Comparison of ENCODE assay signal across 10 cellular contexts in the genomic region with DNA sequence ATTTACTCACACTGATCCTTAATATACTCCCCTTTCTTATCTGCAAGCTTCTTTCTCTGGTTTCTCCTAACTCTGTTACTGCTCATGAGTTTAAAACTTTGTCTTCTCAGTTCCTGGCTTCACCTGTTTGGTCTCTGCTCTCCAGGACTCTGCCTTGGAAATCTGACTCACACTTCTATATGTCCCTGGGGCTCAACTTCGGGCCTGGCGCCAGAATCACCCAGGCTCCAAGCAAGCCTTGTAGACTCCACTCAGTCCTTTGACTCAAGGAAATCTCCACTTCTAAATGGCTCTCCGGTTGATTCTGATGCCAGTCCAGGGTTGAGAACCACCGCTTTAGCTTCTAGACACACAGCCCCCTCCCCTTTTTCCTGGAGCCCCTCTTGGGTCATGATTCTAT. TPM values are rescaled to one million over a fixed set of nuclear protein-coding genes. Genes with fewer than 3 reads are reported as not detected.
DNase-seq lines count a peak whose midpoint lies in the region; TF ChIP-seq lines count a peak whose summit lies in the region.
"Had no signal": no experiment of that assay in that cellular context is flagged by ENCODE, and none has a peak within 500 bp of the region (broad histone marks: within the 10 kb centered on the region; RNA-seq: fewer than 3 reads in every experiment).

No MANE protein-coding gene starts in this region.

- H3K9me3 Mint-ChIP-seq in MCF 10A (ENCODE audit: unreplicated experiment), result no peaks in the 10 kb centered on the region

- H3K4me1 ChIP-seq in thyroid gland, result peaks cover 18 to 33% of the 10 kb centered on the region in 2 donors

- CTCF ChIA-PET in MCF 10A (lab: Yijun Ruan, JAX), result interaction anchor here (0.6 to 2.5 kb wide), 8 partner anchors 9 to 542 kb away, joined by 3 to 11 read pairs (median 4); no protein-coding TSS in a partner anchor

- no peaks in the 10 kb centered on the region for H3K36me3 Mint-ChIP-seq in MCF 10A (ENCODE audit: insufficient read depth, unreplicated experiment)

- peak overlapping the region; percentile 59 for H3K27ac Mint-ChIP-seq in MCF 10A (ENCODE audit: low read depth, unreplicated experiment)
- H3K27ac Mint-ChIP-seq: activated naive CD8-positive, alpha-beta T cell had no signal

- H3K4me1 Mint-ChIP-seq in MCF 10A (ENCODE audit: insufficient read depth, unreplicated experiment), result peaks cover 46% of the 10 kb centered on the region

- intact Hi-C loops in MCF 10A (cut with micrococcal nuclease), result loop anchor here (2.0 to 5.0 kb wide), 2 partner anchors 52 to 214 kb away; a partner anchor contains a TSS
- intact Hi-C loops in thyroid gland (cut with DNase I), result no loop called here

- BruUV-seq in MCF 10A (replicated peaks; lab: Mats Ljungman, UMichigan), result no TSS peak

- no peaks in the 10 kb centered on the region for H3K9me3 ChIP-seq in thyroid gland

- TF ChIP-seq POLR2A in thyroid gland (IDR thresholded peaks at IDR 0.05), result no peak

- H3K27ac ChIP-seq in thyroid gland, result peak overlapping the region in 2 of 3 donors; percentile 34 to 53
- H3K27ac ChIP-seq: KMS-11 had no signal

- no peaks in the 10 kb centered on the region for H3K27me3 ChIP-seq in thyroid gland

- H3K27me3 Mint-ChIP-seq in MCF 10A (ENCODE audit: insufficient read depth, unreplicated experiment), result no peaks in the 10 kb centered on the region
- H3K27me3 Mint-ChIP-seq: activated naive CD8-positive, alpha-beta T cell had no signal

- no peaks in the 10 kb centered on the region for H3K36me3 ChIP-seq in thyroid gland

- no peak for TF ChIP-seq CTCF in MCF 10A (IDR thresholded peaks at IDR 0.05; ENCODE audit: unreplicated experiment)
- TF ChIP-seq CTCF in thyroid gland (IDR thresholded peaks at IDR 0.05), result no peak

- H3K4me3 Mint-ChIP-seq in MCF 10A (ENCODE audit: unreplicated experiment), result peak overlapping the region; percentile 10
- H3K4me3 Mint-ChIP-seq: activated naive CD8-positive, alpha-beta T cell had no signal

- WGBS in thyroid gland, 2 donors, result 56 to 62% methylated on average over 4 of the region's 4 CpGs

- no peak overlapping the region for H3K4me3 ChIP-seq in thyroid gland (replicated peaks in 1 of 3)

- DNase-seq in LoVo (ENCODE audit: low spot score), result peak; percentile 82
- DNase-seq in MCF 10A (ENCODE audit: unreplicated experiment), result peak; percentile 95
- peak; percentile 77 for DNase-seq in iris pigment epithelial cell (ENCODE audit: low read depth)
- peak; percentile 35 to 46 for DNase-seq in thyroid gland
- no peak for DNase-seq in GOT3 (lab: John Stamatoyannopoulos, UW)
- no peak for DNase-seq in DMS114 treated with DMSO at 0.1 percent for 48 hours (lab: John Stamatoyannopoulos, UW; ENCODE audit: unreplicated experiment)
- DNase-seq in globus pallidus (ENCODE audit: low spot score), result no peak
- no peak for DNase-seq in SIG-M5 (lab: John Stamatoyannopoulos, UW)

- POLR2A ChIA-PET in MCF 10A (lab: Yijun Ruan, JAX), result interaction anchor here (0.6 to 10.4 kb wide), 14 partner anchors 9 to 668 kb away, joined by 3 to 176 read pairs (median 4); a partner anchor contains a TSS

RNA-seq across cellular contexts. Expression of a gene that starts 57.8 kb away (rescaled TPM):
- total RNA-seq in MCF 10A (2022) (not detected in 2 replicates), thyroid gland (under 1 TPM in 2 of 4 donors, not detected in 2; 0.11 to 0.13 TPM)

Comparison
In these comparisons a context has a peak if more than half of its experiments do, and no peak if none do; other contexts are left out.
1. DNase-seq: peak in LoVo (single experiment), MCF 10A (single experiment), iris pigment epithelial cell (single experiment) and thyroid gland (2 of 2); none in GOT3 (single experiment), DMS114 treated with DMSO at 0.1 percent for 48 hours (single experiment), globus pallidus (single experiment) and SIG-M5 (single experiment).